Comparison of ENCODE assay signal across 11 cellular contexts in genomic region chr6:120576061-120576460, GRCh38.
"Had no signal": no experiment of that assay in that cellular context is flagged by ENCODE, and none has a peak within 500 bp of the region (broad histone marks: within the 10 kb centered on the region; RNA-seq: fewer than 3 reads in every experiment).

No MANE protein-coding gene starts in this region.

- H3K36me3 ChIP-seq: HAP-1 had no signal

- DNase-seq: GM23248, GOT3, H7, H9, HCEC 1CT, HFFc6 had no signal

- H3K4me1 ChIP-seq: HAP-1 had no signal

- ATAC-seq: GM23338, HCT116 had no signal

- FAIRE-seq: H1, H54 had no signal

- H3K9ac ChIP-seq: GM23248 had no signal

- H3K9me3 ChIP-seq: HAP-1 had no signal

- H3K27ac ChIP-seq: GM23248 had no signal

- H2AFZ ChIP-seq: GM23248, GM23338 had no signal

- H3K4me2 ChIP-seq: GM23338 had no signal

- H3K4me3 ChIP-seq: GM23248, GM23338, HAP-1 had no signal
